In the genomic region with DNA sequence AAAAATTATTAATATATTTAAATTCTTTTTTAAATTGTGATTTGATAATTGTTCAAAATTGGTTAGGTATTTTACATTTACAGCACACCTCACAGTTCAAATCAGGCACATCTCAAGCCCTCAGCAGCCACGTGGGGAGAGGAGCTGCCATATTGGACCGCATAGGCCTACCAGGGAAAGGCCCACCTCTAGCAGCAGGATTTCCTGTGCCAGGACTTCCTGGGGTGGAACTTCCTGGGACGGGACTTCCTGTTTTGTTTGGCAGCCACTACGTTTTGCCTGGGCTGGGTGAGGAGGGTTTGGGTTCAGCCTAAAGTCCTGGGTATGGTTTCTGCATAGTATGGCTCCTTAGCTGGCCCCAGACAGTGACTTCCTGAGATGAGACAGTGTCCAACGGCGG, we compare ENCODE assay signal across 1 cellular context.
A peak's percentile ranks its signal among the peaks of the same experiment; 100 is the strongest.
TF ChIP-seq lines count a peak whose summit lies in the region.

No MANE protein-coding gene starts in this region.

TF ChIP-seq in K562, 482 proteins besides CTCF, POLR2A, EP300 and RAD21 (continued from another document and continues in another):
- TF ChIP-seq, protein P1, sequence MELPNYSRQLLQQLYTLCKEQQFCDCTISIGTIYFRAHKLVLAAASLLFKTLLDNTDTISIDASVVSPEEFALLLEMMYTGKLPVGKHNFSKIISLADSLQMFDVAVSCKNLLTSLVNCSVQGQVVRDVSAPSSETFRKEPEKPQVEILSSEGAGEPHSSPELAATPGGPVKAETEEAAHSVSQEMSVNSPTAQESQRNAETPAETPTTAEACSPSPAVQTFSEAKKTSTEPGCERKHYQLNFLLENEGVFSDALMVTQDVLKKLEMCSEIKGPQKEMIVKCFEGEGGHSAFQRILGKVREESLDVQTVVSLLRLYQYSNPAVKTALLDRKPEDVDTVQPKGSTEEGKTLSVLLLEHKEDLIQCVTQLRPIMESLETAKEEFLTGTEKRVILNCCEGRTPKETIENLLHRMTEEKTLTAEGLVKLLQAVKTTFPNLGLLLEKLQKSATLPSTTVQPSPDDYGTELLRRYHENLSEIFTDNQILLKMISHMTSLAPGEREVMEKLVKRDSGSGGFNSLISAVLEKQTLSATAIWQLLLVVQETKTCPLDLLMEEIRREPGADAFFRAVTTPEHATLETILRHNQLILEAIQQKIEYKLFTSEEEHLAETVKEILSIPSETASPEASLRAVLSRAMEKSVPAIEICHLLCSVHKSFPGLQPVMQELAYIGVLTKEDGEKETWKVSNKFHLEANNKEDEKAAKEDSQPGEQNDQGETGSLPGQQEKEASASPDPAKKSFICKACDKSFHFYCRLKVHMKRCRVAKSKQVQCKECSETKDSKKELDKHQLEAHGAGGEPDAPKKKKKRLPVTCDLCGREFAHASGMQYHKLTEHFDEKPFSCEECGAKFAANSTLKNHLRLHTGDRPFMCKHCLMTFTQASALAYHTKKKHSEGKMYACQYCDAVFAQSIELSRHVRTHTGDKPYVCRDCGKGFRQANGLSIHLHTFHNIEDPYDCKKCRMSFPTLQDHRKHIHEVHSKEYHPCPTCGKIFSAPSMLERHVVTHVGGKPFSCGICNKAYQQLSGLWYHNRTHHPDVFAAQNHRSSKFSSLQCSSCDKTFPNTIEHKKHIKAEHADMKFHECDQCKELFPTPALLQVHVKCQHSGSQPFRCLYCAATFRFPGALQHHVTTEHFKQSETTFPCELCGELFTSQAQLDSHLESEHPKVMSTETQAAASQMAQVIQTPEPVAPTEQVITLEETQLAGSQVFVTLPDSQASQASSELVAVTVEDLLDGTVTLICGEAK (IDR thresholded peaks at IDR 0.05): peak; percentile 85
- TF ChIP-seq, protein P1 (CRISPR knock-in tag; IDR thresholded peaks at IDR 0.05): no peak
- TF ChIP-seq, protein P2, sequence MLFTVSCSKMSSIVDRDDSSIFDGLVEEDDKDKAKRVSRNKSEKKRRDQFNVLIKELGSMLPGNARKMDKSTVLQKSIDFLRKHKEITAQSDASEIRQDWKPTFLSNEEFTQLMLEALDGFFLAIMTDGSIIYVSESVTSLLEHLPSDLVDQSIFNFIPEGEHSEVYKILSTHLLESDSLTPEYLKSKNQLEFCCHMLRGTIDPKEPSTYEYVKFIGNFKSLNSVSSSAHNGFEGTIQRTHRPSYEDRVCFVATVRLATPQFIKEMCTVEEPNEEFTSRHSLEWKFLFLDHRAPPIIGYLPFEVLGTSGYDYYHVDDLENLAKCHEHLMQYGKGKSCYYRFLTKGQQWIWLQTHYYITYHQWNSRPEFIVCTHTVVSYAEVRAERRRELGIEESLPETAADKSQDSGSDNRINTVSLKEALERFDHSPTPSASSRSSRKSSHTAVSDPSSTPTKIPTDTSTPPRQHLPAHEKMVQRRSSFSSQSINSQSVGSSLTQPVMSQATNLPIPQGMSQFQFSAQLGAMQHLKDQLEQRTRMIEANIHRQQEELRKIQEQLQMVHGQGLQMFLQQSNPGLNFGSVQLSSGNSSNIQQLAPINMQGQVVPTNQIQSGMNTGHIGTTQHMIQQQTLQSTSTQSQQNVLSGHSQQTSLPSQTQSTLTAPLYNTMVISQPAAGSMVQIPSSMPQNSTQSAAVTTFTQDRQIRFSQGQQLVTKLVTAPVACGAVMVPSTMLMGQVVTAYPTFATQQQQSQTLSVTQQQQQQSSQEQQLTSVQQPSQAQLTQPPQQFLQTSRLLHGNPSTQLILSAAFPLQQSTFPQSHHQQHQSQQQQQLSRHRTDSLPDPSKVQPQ (CRISPR knock-in tag; IDR thresholded peaks at IDR 0.05; ENCODE audit: borderline replicate concordance): no peak
- no peak for TF ChIP-seq ZKSCAN3 (CRISPR knock-in tag; IDR thresholded peaks at IDR 0.05)
- TF ChIP-seq ZNF140 (CRISPR knock-in tag; IDR thresholded peaks at IDR 0.05): no peak
- TF ChIP-seq, protein P3, sequence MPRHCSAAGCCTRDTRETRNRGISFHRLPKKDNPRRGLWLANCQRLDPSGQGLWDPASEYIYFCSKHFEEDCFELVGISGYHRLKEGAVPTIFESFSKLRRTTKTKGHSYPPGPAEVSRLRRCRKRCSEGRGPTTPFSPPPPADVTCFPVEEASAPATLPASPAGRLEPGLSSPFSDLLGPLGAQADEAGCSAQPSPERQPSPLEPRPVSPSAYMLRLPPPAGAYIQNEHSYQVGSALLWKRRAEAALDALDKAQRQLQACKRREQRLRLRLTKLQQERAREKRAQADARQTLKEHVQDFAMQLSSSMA (CRISPR knock-in tag; IDR thresholded peaks at IDR 0.05): no peak
- TF ChIP-seq ZEB2 (IDR thresholded peaks at IDR 0.05): no peak
- no peak for TF ChIP-seq ZNF408 (CRISPR knock-in tag; IDR thresholded peaks at IDR 0.05; ENCODE audit: low read depth)
- no peak for TF ChIP-seq RBM14 (IDR thresholded peaks at IDR 0.05; ENCODE audit: borderline replicate concordance, insufficient read depth, low read depth, low read length)
- no peak for TF ChIP-seq ZNF696 (CRISPR knock-in tag; conservative IDR thresholded peaks at IDR 0.05)
- no peak for TF ChIP-seq NR2C1 (IDR thresholded peaks at IDR 0.05)
- TF ChIP-seq NR2C1 (tag; IDR thresholded peaks at IDR 0.05): no peak
- peak; percentile 42 for TF ChIP-seq ELF1 (tag; IDR thresholded peaks at IDR 0.05)
- TF ChIP-seq TOE1 (IDR thresholded peaks at IDR 0.05; ENCODE audit: borderline replicate concordance): no peak
- TF ChIP-seq TOE1 (CRISPR knock-in tag; IDR thresholded peaks at IDR 0.05; ENCODE audit: borderline replicate concordance, low read depth): no peak
- no peak for TF ChIP-seq KLF6 (CRISPR knock-in tag; IDR thresholded peaks at IDR 0.05; ENCODE audit: borderline replicate concordance)
- TF ChIP-seq CREM (IDR thresholded peaks at IDR 0.05; ENCODE audit: low read depth): no peak
- no peak for TF ChIP-seq CEBPG (CRISPR knock-in tag; IDR thresholded peaks at IDR 0.05)
- no peak for TF ChIP-seq CEBPG (tag; conservative IDR thresholded peaks at IDR 0.05 in 1 of 2, IDR thresholded peaks at IDR 0.05 in 1 of 2)
- TF ChIP-seq, protein P4, sequence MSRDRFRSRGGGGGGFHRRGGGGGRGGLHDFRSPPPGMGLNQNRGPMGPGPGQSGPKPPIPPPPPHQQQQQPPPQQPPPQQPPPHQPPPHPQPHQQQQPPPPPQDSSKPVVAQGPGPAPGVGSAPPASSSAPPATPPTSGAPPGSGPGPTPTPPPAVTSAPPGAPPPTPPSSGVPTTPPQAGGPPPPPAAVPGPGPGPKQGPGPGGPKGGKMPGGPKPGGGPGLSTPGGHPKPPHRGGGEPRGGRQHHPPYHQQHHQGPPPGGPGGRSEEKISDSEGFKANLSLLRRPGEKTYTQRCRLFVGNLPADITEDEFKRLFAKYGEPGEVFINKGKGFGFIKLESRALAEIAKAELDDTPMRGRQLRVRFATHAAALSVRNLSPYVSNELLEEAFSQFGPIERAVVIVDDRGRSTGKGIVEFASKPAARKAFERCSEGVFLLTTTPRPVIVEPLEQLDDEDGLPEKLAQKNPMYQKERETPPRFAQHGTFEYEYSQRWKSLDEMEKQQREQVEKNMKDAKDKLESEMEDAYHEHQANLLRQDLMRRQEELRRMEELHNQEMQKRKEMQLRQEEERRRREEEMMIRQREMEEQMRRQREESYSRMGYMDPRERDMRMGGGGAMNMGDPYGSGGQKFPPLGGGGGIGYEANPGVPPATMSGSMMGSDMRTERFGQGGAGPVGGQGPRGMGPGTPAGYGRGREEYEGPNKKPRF (IDR thresholded peaks at IDR 0.05; ENCODE audit: low read depth, low read length): no peak
- no peak for TF ChIP-seq KDM4B (IDR thresholded peaks at IDR 0.05; ENCODE audit: borderline replicate concordance in 2 of 2, low read depth in 1 of 2)
- TF ChIP-seq, protein P5, sequence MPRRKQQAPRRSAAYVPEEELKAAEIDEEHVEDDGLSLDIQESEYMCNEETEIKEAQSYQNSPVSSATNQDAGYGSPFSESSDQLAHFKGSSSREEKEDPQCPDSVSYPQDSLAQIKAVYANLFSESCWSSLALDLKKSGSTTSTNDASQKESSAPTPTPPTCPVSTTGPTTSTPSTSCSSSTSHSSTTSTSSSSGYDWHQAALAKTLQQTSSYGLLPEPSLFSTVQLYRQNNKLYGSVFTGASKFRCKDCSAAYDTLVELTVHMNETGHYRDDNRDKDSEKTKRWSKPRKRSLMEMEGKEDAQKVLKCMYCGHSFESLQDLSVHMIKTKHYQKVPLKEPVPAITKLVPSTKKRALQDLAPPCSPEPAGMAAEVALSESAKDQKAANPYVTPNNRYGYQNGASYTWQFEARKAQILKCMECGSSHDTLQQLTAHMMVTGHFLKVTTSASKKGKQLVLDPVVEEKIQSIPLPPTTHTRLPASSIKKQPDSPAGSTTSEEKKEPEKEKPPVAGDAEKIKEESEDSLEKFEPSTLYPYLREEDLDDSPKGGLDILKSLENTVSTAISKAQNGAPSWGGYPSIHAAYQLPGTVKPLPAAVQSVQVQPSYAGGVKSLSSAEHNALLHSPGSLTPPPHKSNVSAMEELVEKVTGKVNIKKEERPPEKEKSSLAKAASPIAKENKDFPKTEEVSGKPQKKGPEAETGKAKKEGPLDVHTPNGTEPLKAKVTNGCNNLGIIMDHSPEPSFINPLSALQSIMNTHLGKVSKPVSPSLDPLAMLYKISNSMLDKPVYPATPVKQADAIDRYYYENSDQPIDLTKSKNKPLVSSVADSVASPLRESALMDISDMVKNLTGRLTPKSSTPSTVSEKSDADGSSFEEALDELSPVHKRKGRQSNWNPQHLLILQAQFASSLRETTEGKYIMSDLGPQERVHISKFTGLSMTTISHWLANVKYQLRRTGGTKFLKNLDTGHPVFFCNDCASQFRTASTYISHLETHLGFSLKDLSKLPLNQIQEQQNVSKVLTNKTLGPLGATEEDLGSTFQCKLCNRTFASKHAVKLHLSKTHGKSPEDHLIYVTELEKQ (CRISPR knock-in tag; IDR thresholded peaks at IDR 0.05): no peak
- TF ChIP-seq GATA2 (CRISPR knock-in tag; IDR thresholded peaks at IDR 0.05): no peak
- TF ChIP-seq, protein P6, sequence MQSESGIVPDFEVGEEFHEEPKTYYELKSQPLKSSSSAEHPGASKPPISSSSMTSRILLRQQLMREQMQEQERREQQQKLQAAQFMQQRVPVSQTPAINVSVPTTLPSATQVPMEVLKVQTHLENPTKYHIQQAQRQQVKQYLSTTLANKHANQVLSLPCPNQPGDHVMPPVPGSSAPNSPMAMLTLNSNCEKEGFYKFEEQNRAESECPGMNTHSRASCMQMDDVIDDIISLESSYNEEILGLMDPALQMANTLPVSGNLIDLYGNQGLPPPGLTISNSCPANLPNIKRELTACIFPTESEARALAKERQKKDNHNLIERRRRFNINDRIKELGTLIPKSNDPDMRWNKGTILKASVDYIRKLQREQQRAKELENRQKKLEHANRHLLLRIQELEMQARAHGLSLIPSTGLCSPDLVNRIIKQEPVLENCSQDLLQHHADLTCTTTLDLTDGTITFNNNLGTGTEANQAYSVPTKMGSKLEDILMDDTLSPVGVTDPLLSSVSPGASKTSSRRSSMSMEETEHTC (IDR thresholded peaks at IDR 0.05): no peak
- TF ChIP-seq GTF2E2 (tag; IDR thresholded peaks at IDR 0.05): no peak
- no peak for TF ChIP-seq SMARCE1 (IDR thresholded peaks at IDR 0.05)
- TF ChIP-seq SRSF9 (IDR thresholded peaks at IDR 0.05; ENCODE audit: borderline replicate concordance, low read depth, low read length): no peak
